Comparison of ENCODE assay signal across 10 cellular contexts in the genomic region with DNA sequence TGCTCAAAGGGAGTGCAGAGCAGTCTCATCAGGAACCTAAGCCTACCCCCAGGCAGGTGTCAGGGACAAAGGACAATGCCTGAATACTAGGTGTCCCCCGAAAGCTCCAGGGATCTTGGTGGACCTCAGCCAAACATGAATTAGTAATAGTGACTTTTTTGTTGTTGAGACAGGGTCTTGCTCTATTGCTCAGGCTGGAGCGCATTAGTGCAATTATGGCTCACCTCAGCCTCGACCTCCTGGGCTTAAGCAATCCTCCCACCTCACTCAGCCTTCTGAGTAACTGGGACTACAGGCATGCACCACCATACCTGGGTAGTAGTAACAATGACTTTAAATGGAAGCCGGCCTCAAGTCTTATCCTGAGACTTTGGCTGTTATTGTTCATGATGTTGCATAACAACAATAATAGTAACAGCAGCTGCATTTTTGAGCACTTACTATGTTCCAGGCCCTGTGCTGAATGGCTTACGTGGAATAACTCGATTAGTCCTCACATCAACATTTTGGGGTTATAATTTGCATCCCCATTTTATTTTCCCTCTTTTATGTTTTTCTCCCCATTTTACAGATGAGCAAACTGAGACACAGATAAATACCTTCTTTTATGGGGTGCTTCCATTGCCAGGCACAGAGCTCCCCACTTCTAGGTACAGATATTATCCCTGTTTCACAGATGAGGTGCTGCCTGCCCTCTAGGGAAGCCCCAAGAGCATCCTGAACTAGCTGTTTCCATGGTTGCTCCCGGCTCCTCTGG. TPM values are rescaled to one million over a fixed set of nuclear protein-coding genes. Genes with fewer than 3 reads are reported as not detected.
"Had no signal": no experiment of that assay in that cellular context is flagged by ENCODE, and none has a peak within 500 bp of the region (broad histone marks: within the 10 kb centered on the region; RNA-seq: fewer than 3 reads in every experiment).

No MANE protein-coding gene starts in this region.

- H3K4me3 Mint-ChIP-seq: HFFc6 had no signal

- H3K4me3 ChIP-seq: GM23248, HAP-1 had no signal

- H3K9ac ChIP-seq: GM23248, KMS-11 had no signal

- ATAC-seq: HCT116 had no signal

- H3K9me3 ChIP-seq: HAP-1 had no signal

- DNase-seq: GM23248, GOT3, H7, HFFc6, IMR-90, KBM-7 had no signal

- H2AFZ ChIP-seq: GM23248 had no signal

- H3K27ac Mint-ChIP-seq: HFFc6 had no signal

- H3K4me1 ChIP-seq: HAP-1 had no signal

- H3K36me3 ChIP-seq: HAP-1 had no signal

- H3K4me2 ChIP-seq: KMS-11 had no signal

- H3K27ac ChIP-seq: GM23248, KMS-11 had no signal

- H3K9me3 Mint-ChIP-seq: HFFc6 had no signal

RNA-seq across cellular contexts. Expression of a gene that starts 19.5 kb away (rescaled TPM):
- total RNA-seq: GM23248, H7, HT-29, IMR-90 had no signal
- polyA plus RNA-seq: GM23248, IMR-90 had no signal
